In the genomic region with DNA sequence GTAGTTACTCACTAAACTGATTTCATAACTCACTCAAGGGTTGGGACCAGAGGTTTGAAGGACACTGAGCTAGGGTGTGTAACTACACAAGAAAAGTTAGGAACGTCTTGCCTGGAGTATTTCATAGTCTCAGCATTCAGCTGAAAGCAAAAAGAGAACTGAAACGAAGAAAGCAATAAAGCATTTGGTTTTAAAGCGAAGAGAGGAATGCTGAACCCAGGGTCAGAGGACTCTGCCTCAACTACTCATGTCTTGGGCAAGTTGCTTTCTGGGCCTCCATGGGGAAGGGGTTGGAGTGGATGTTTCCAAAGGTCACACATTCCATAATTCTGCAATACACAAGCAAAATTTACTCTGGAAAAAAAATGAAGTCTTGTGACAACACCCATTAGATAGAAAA, we compare ENCODE assay signal across 9 cellular contexts. TPM values are rescaled to one million over a fixed set of nuclear protein-coding genes. Genes with fewer than 3 reads are reported as not detected.
DNase-seq lines count a peak whose midpoint lies in the region; FAIRE-seq and TF ChIP-seq lines count a peak whose summit lies in the region.
"Had no signal": no experiment of that assay in that cellular context is flagged by ENCODE, and none has a peak within 500 bp of the region (broad histone marks: within the 10 kb centered on the region; RNA-seq: fewer than 3 reads in every experiment).

No MANE protein-coding gene starts in this region.

- no peaks in the 10 kb centered on the region for H3K27me3 ChIP-seq in BLaER1
- H3K27me3 ChIP-seq in HL-60 (ENCODE audit: insufficient read depth, poor library complexity, severe bottlenecking): no peaks in the 10 kb centered on the region
- H3K27me3 ChIP-seq in adipocyte (replicated peaks; ENCODE audit: control insufficient read depth, insufficient read depth, low read length): no peaks in the 10 kb centered on the region
- no peaks in the 10 kb centered on the region for H3K27me3 ChIP-seq in mononuclear cell (ENCODE audit: insufficient read depth, low read length)
- H3K27me3 ChIP-seq: pancreas had no signal

- no peak for FAIRE-seq in H54 (lab: Jason Lieb, UNC)
- FAIRE-seq: pancreas had no signal

- no peak for TF ChIP-seq POLR2A in H54 (IDR thresholded peaks at IDR 0.05; ENCODE audit: low read depth, low read length)

- no peak overlapping the region for H3K9ac ChIP-seq in BLaER1
- peak overlapping the region; percentile 44 for H3K9ac ChIP-seq in adipocyte (ENCODE audit: low read length)

- DNase-seq in HL-60 (ENCODE audit: low read depth in 1 of 2, low spot score in 1 of 2) (no peak), adipocyte (ENCODE audit: low read depth) (no peak), HUDEP-2 (lab: John Stamatoyannopoulos, UW; ENCODE audit: unreplicated experiment in 76 of 76) (no peak), NK-92 (lab: John Stamatoyannopoulos, UW; ENCODE audit: unreplicated experiment) (no peak), H54 (ENCODE audit: insufficient read length, low spot score) (no peak)
- no peak for DNase-seq in stimulated activated CD4-positive, alpha-beta T cell treated with anti-CD3 and anti-CD28 coated beads, Interleukin-4, amount 100 ng/mL, for 24 hours
- DNase-seq: pancreas had no signal

- peak overlapping the region; percentile 88 for H3K4me2 ChIP-seq in BLaER1

- H3K4me3 ChIP-seq in BLaER1 (no peak overlapping the region), HL-60 (replicated peaks; ENCODE audit: insufficient read depth, low read length) (no peak overlapping the region), adipocyte (ENCODE audit: low read length) (peak overlapping the region; percentile 93), mononuclear cell (ENCODE audit: low read length) (peak overlapping the region; percentile 94)

- H4K20me1 ChIP-seq in BLaER1: peaks cover 8% of the 10 kb centered on the region; the same call in 1 of the 2 replicates

- H3K4me1 ChIP-seq in BLaER1 (peaks cover 41% of the 10 kb centered on the region), adipocyte (ENCODE audit: control insufficient read depth, insufficient read depth, low read length) (peaks cover 29% of the 10 kb centered on the region), mononuclear cell (ENCODE audit: insufficient read depth, low read length) (peaks cover 80% of the 10 kb centered on the region)

- H3K9me3 ChIP-seq in BLaER1: no peaks in the 10 kb centered on the region
- H3K9me3 ChIP-seq in adipocyte (ENCODE audit: control insufficient read depth, low read length): no peaks in the 10 kb centered on the region
- no peaks in the 10 kb centered on the region for H3K9me3 ChIP-seq in mononuclear cell (ENCODE audit: low read depth, low read length)
- H3K9me3 ChIP-seq: pancreas had no signal

- H3K27ac ChIP-seq in BLaER1 (no peak overlapping the region), HL-60 (replicated peaks) (0 out of 2 replicates have a peak overlapping the region, but pooled peaks have one; percentile 4)
- H3K27ac ChIP-seq: pancreas had no signal

- no peak for TF ChIP-seq CTCF in HL-60 (IDR thresholded peaks at IDR 0.05; ENCODE audit: insufficient read depth, low read length)

- 0 out of 2 replicates have a peak, but pooled peaks cover 8% of the 10 kb centered on the region for H3K36me3 ChIP-seq in BLaER1
- H3K36me3 ChIP-seq in adipocyte (ENCODE audit: control insufficient read depth, insufficient read depth, low read length, severe bottlenecking): peaks cover 3% of the 10 kb centered on the region
- H3K36me3 ChIP-seq: pancreas had no signal

RNA-seq across cellular contexts. Expression of gene GNS, which starts 1.4 kb away (rescaled TPM):
- total RNA-seq in mononuclear cell: 126 TPM

Comparison
In these comparisons a context has a peak if more than half of its experiments do, and no peak if none do; other contexts are left out.
1. H3K4me3 ChIP-seq: peak in adipocyte (single experiment) and mononuclear cell (single experiment); none in BLaER1 (single experiment) and HL-60 (single experiment).